Comparison of ENCODE assay signal across 29 cellular contexts in the genomic region with DNA sequence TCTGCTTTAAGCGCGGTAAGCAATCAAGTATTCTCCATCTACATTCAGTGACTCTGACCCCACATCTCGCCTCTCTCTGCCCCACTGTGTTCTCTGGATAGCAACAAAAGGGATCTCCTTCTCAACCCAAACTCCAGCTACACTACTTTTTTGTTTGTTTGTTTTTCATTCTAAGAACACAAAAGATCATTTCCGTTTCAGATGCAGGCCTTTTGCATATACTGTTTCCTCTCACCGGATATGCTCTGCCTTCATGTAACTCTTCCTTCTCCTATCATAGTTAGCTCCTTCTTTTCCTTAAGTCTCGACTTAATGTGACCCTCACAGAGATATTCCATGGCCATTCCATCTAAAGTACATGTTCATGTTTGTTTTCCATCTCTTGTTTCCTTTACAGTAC.
A peak's percentile ranks its signal among the peaks of the same experiment; 100 is the strongest.
DNase-seq lines count a peak whose midpoint lies in the region; ATAC-seq, FAIRE-seq and TF ChIP-seq lines count a peak whose summit lies in the region.
"Had no signal": no experiment of that assay in that cellular context is flagged by ENCODE, and none has a peak within 500 bp of the region (broad histone marks: within the 10 kb centered on the region; RNA-seq: fewer than 3 reads in every experiment).

No MANE protein-coding gene starts in this region.

- CTCF ChIA-PET in K562 (lab: Yijun Ruan, JAX; ENCODE audit: low intra/inter-chr PET ratio) (no interaction called here), RWPE1 (lab: Yijun Ruan, JAX) (interaction anchor here (0.5 kb wide), 1 partner anchor 191 kb away, joined by 3 read pairs; no protein-coding TSS in a partner anchor)

- no peak for TF ChIP-seq POLR2A in K562 (conservative IDR thresholded peaks at IDR 0.05)

- 42% methylated on average over 6 of the region's 6 CpGs for WGBS in K562 (ENCODE audit: insufficient coverage, low coverage, missing lambda C conversion rate)

- H3K27me3 ChIP-seq in K562 (ENCODE audit: control insufficient read depth in 2 of 2, insufficient read depth in 2 of 2, low read length in 2 of 2) (no peaks in the 10 kb centered on the region), MM.1S (replicated peaks; ENCODE audit: insufficient read depth, low read length) (no peaks in the 10 kb centered on the region)
- H3K27me3 ChIP-seq: BLaER1, right atrium auricular region, transverse colon had no signal

- no peak for TF ChIP-seq EP300 in K562 (IDR thresholded peaks at IDR 0.05; ENCODE audit: low read length)

- no peak for TF ChIP-seq CTCF in K562 (IDR thresholded peaks at IDR 0.05 in 2 of 3, conservative IDR thresholded peaks at IDR 0.05 in 1 of 3; ENCODE audit: insufficient read depth in 2 of 3, low read depth in 1 of 3, low read length in 3 of 3)
- TF ChIP-seq CTCF in mesothelial cell of epicardium (IDR thresholded peaks at IDR 0.05; ENCODE audit: unreplicated experiment): no peak
- no peak for TF ChIP-seq CTCF in type B pancreatic cell (conservative IDR thresholded peaks at IDR 0.05)
- no peak for TF ChIP-seq CTCF in MM.1S (IDR thresholded peaks at IDR 0.05; ENCODE audit: low read length)
- no peak for TF ChIP-seq CTCF in RWPE1 (conservative IDR thresholded peaks at IDR 0.05; ENCODE audit: low read depth)

- H3F3A ChIP-seq in MM.1S (ENCODE audit: insufficient read depth, low read length): no peaks in the 10 kb centered on the region

- DNase-seq in activated naive CD8-positive, alpha-beta T cell treated with anti-CD3 and anti-CD28 coated beads for 36 hours: no peak
- DNase-seq in K562 (ENCODE audit: extremely low read depth in 1 of 4, low spot score in 3 of 4) (no peak), mesothelial cell of epicardium (ENCODE audit: low spot score in 2 of 2, unreplicated experiment in 2 of 2) (no peak), type B pancreatic cell (ENCODE audit: extremely low spot score, unreplicated experiment) (no peak), NCI-H510A (lab: John Stamatoyannopoulos, UW) (no peak), MM.1S (no peak), RWPE1 (ENCODE audit: low spot score) (no peak)
- DNase-seq: ACHN; activated CD4-positive, alpha-beta T cell treated with anti-CD3 and anti-CD28 coated beads for 1 hour; activated CD8-positive, alpha-beta T cell treated with anti-CD3 and anti-CD28 coated beads, Interleukin-2, amount 10 ng/mL, durations not matched to agents 7 days and 5 days; activated gamma-delta T cell; DND-41; effector CD8-positive, alpha-beta T cell; foreskin melanocyte; KBM-7; NCI-H1417 treated with DMSO at 0.1 percent for 48 hours; NCI-H2081; NCI-H2227 treated with DMSO at 0.1 percent for 48 hours; stimulated activated CD4-positive, alpha-beta T cell treated with anti-CD3 and anti-CD28 coated beads, Interleukin-12 subunit alpha, Interleukin-12 subunit beta, amount 100 ng/mL, for 4 hours; stimulated activated CD4-positive, alpha-beta T cell treated with anti-CD3 and anti-CD28 coated beads, Interleukin-4, amount 100 ng/mL, for 1 hour; T-helper 2 cell; transverse colon had no signal

- H4K20me1 ChIP-seq in K562 (replicated peaks; ENCODE audit: control insufficient read depth, insufficient read depth, low read length) (no peaks in the 10 kb centered on the region), MM.1S (ENCODE audit: insufficient read depth, low read length) (no peaks in the 10 kb centered on the region)
- H4K20me1 ChIP-seq: BLaER1 had no signal

- no peaks in the 10 kb centered on the region for H3K79me2 ChIP-seq in K562 (ENCODE audit: control insufficient read depth, insufficient read depth, low read length)
- H3K79me2 ChIP-seq in MM.1S (ENCODE audit: low read length): no peaks in the 10 kb centered on the region

- peak overlapping the region; percentile 54 for H3K4me2 ChIP-seq in K562 (ENCODE audit: insufficient read depth, low read length)
- H3K4me2 ChIP-seq in MM.1S (ENCODE audit: low read depth, low read length): no peak overlapping the region
- H3K4me2 ChIP-seq: BLaER1 had no signal

- peak overlapping the region; percentile 57 for H2AFZ ChIP-seq in K562 (ENCODE audit: low read depth, low read length)
- no peak overlapping the region for H2AFZ ChIP-seq in MM.1S (ENCODE audit: low read length)

- H3K4me1 Mint-ChIP-seq in activated naive CD8-positive, alpha-beta T cell (ENCODE audit: low read depth): peaks cover 68% of the 10 kb centered on the region
- H3K4me1 Mint-ChIP-seq in activated naive CD8-positive, alpha-beta T cell treated with anti-CD3 and anti-CD28 coated beads for 36 hours: peaks cover 55% of the 10 kb centered on the region
- H3K4me1 Mint-ChIP-seq in mesothelial cell of epicardium (peaks cover 67% of the 10 kb centered on the region), type B pancreatic cell (ENCODE audit: unreplicated experiment) (peaks cover 47% of the 10 kb centered on the region)

- H3K4me3 Mint-ChIP-seq in activated naive CD8-positive, alpha-beta T cell: no peak overlapping the region
- H3K4me3 Mint-ChIP-seq in activated naive CD8-positive, alpha-beta T cell treated with anti-CD3 and anti-CD28 coated beads for 36 hours: no peak overlapping the region
- H3K4me3 Mint-ChIP-seq in mesothelial cell of epicardium: no peak overlapping the region
- H3K4me3 Mint-ChIP-seq in type B pancreatic cell: no peak overlapping the region
- H3K4me3 Mint-ChIP-seq: activated CD8-positive, alpha-beta T cell treated with anti-CD3 and anti-CD28 coated beads, Interleukin-2, amount 10 ng/mL, durations not matched to agents 7 days and 5 days had no signal

- ATAC-seq in K562: peak; percentile 36; the same call in 2 of the 3 replicates
- ATAC-seq: activated CD8-positive, alpha-beta T cell treated with anti-CD3 and anti-CD28 coated beads, Interleukin-2, amount 10 ng/mL, durations not matched to agents 7 days and 5 days had no signal

- intact Hi-C loops in K562 (cut with micrococcal nuclease): no loop called here

- BruUV-seq in K562 (replicated peaks; lab: Mats Ljungman, UMichigan): no TSS peak

- H3K9me3 ChIP-seq in K562 (replicated peaks; ENCODE audit: control insufficient read depth, insufficient read depth, low read depth, low read length) (no peaks in the 10 kb centered on the region), MM.1S (replicated peaks; ENCODE audit: insufficient read depth, low read length) (no peaks in the 10 kb centered on the region)
- H3K9me3 ChIP-seq: BLaER1, right atrium auricular region, transverse colon had no signal

- no peaks in the 10 kb centered on the region for H3K27me3 Mint-ChIP-seq in activated naive CD8-positive, alpha-beta T cell
- H3K27me3 Mint-ChIP-seq in activated naive CD8-positive, alpha-beta T cell treated with anti-CD3 and anti-CD28 coated beads for 36 hours: no peaks in the 10 kb centered on the region
- no peaks in the 10 kb centered on the region for H3K27me3 Mint-ChIP-seq in mesothelial cell of epicardium (ENCODE audit: low read depth)
- no peaks in the 10 kb centered on the region for H3K27me3 Mint-ChIP-seq in type B pancreatic cell

- H3K4me3 ChIP-seq in K562: no peak overlapping the region
- no peak overlapping the region for H3K4me3 ChIP-seq in MM.1S (ENCODE audit: low read length)
- H3K4me3 ChIP-seq: BLaER1, lung, right atrium auricular region, transverse colon had no signal

- FAIRE-seq in K562 (lab: Jason Lieb, UNC): no peak
- FAIRE-seq: colon, GM19239, H54 had no signal

- H3K9me2 ChIP-seq in MM.1S (replicated peaks; ENCODE audit: insufficient read depth, low read length): no peaks in the 10 kb centered on the region

- no peaks in the 10 kb centered on the region for H3K9me3 Mint-ChIP-seq in activated naive CD8-positive, alpha-beta T cell (ENCODE audit: low read depth)
- H3K9me3 Mint-ChIP-seq in activated naive CD8-positive, alpha-beta T cell treated with anti-CD3 and anti-CD28 coated beads for 36 hours: peaks cover 7% of the 10 kb centered on the region
- H3K9me3 Mint-ChIP-seq in mesothelial cell of epicardium: no peaks in the 10 kb centered on the region
- no peaks in the 10 kb centered on the region for H3K9me3 Mint-ChIP-seq in type B pancreatic cell

- no peaks in the 10 kb centered on the region for H3K9me1 ChIP-seq in K562 (ENCODE audit: control insufficient read depth, insufficient read depth, low read length)

- H3K27ac Mint-ChIP-seq in activated naive CD8-positive, alpha-beta T cell: peak overlapping the region; percentile 46
- no peak overlapping the region for H3K27ac Mint-ChIP-seq in activated naive CD8-positive, alpha-beta T cell treated with anti-CD3 and anti-CD28 coated beads for 36 hours
- H3K27ac Mint-ChIP-seq in mesothelial cell of epicardium: peak overlapping the region; percentile 86
- H3K27ac Mint-ChIP-seq in type B pancreatic cell: peak overlapping the region; percentile 33
- H3K27ac Mint-ChIP-seq: activated CD8-positive, alpha-beta T cell treated with anti-CD3 and anti-CD28 coated beads, Interleukin-2, amount 10 ng/mL, durations not matched to agents 7 days and 5 days had no signal

- H3K27ac ChIP-seq in K562 (ENCODE audit: extremely low read depth, low read depth, low read length) (peak overlapping the region; percentile 27), MM.1S (ENCODE audit: low read length) (no peak overlapping the region), RWPE1 (no peak overlapping the region)
- H3K27ac ChIP-seq: BLaER1, right atrium auricular region, transverse colon had no signal

- H3K9ac ChIP-seq in K562 (ENCODE audit: insufficient read depth in 1 of 2, low read depth in 2 of 2, low read length in 2 of 2): no peak overlapping the region
- H3K9ac ChIP-seq in MM.1S (ENCODE audit: low read length): no peak overlapping the region
- H3K9ac ChIP-seq: BLaER1 had no signal

- no peaks in the 10 kb centered on the region for H3K36me3 ChIP-seq in K562 (ENCODE audit: control insufficient read depth, insufficient read depth, low read length)
- no peaks in the 10 kb centered on the region for H3K36me3 ChIP-seq in MM.1S (replicated peaks; ENCODE audit: insufficient read depth, low read length)
- H3K36me3 ChIP-seq: BLaER1, right atrium auricular region, transverse colon had no signal

- in situ Hi-C loops in K562 (cut with MboI): no loop called here

- peaks cover 29% of the 10 kb centered on the region for H3K36me3 Mint-ChIP-seq in activated naive CD8-positive, alpha-beta T cell
- peaks cover 38% of the 10 kb centered on the region for H3K36me3 Mint-ChIP-seq in activated naive CD8-positive, alpha-beta T cell treated with anti-CD3 and anti-CD28 coated beads for 36 hours
- H3K36me3 Mint-ChIP-seq in mesothelial cell of epicardium (no peaks in the 10 kb centered on the region), type B pancreatic cell (peaks cover 8% of the 10 kb centered on the region)

- no peak for TF ChIP-seq RAD21 in K562 (CRISPR knock-in tag; conservative IDR thresholded peaks at IDR 0.05 in 1 of 2, IDR thresholded peaks at IDR 0.05 in 1 of 2)

- POLR2A ChIA-PET in K562 (lab: Yijun Ruan, JAX) (interaction anchor here (1.1 kb wide), 1 partner anchor 14 kb away, joined by 5 read pairs; no protein-coding TSS in a partner anchor), RWPE1 (lab: Yijun Ruan, JAX; ENCODE audit: low non-redundant PET) (no interaction called here)

- H3K4me1 ChIP-seq in K562 (replicated peaks in 1 of 2; ENCODE audit: control insufficient read depth in 2 of 2, insufficient read depth in 2 of 2, low read length in 2 of 2) (peaks cover 9 to 38% of the 10 kb centered on the region in 2 experiments; a peak in 4 of 5 replicates), MM.1S (ENCODE audit: low read length) (no peaks in the 10 kb centered on the region)
- H3K4me1 ChIP-seq: BLaER1 had no signal
